ENCODE assay signal across 17 cellular contexts in the genomic region with DNA sequence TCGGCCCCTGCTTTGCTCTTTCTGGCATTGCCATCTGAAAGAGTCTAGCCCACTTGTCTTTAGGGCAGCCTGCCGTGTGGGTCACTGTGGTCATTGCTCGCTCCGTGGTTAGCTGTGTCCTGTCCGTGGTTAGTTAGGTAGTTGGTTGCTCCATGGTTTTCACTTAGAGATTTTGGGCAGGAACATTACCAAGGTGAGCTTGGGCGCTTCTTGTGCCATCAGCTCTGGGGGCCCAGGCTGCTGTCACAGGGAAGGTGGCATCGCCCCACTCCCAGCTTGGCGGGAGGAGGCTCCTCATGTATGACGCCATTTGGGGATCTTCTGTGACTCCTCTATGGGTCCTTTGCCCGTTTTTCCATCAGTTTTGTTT. TPM values are rescaled to one million over a fixed set of nuclear protein-coding genes. Genes with fewer than 3 reads are reported as not detected.
DNase-seq lines count a peak whose midpoint lies in the region; ATAC-seq and TF ChIP-seq lines count a peak whose summit lies in the region.
"Had no signal": no experiment of that assay in that cellular context is flagged by ENCODE, and none has a peak within 500 bp of the region (broad histone marks: within the 10 kb centered on the region; RNA-seq: fewer than 3 reads in every experiment).

No MANE protein-coding gene starts in this region.

- H3K9ac ChIP-seq in rectal smooth muscle tissue (ENCODE audit: low read length): no peak overlapping the region

- H3K4me3 ChIP-seq in Caco-2 (ENCODE audit: low read depth, low read length): no peak overlapping the region
- no peak overlapping the region for H3K4me3 ChIP-seq in right cardiac atrium (ENCODE audit: low read length)
- peak overlapping the region; percentile 25 for H3K4me3 ChIP-seq in rectal smooth muscle tissue (ENCODE audit: low read length)
- H3K4me3 ChIP-seq: GM12878 had no signal

- WGBS in right cardiac atrium: 89% methylated on average over 10 of the region's 10 CpGs

- H3K36me3 ChIP-seq in Caco-2 (ENCODE audit: control insufficient read depth, insufficient read depth, low read length): no peaks in the 10 kb centered on the region
- no peaks in the 10 kb centered on the region for H3K36me3 ChIP-seq in rectal smooth muscle tissue (ENCODE audit: control insufficient read depth, insufficient read depth, low read length)

- peak overlapping the region; percentile 55 for H3K4me3 Mint-ChIP-seq in Caco-2 (ENCODE audit: unreplicated experiment)

- CTCF ChIA-PET in Caco-2 (lab: Charles Lee): interaction anchor here (0.9 kb wide), 1 partner anchor 71 kb away, joined by 3 read pairs; no protein-coding TSS in a partner anchor

- H3K27me3 Mint-ChIP-seq in Caco-2 (ENCODE audit: insufficient read depth, unreplicated experiment): no peaks in the 10 kb centered on the region

- BruUV-seq in Caco-2 (replicated peaks; lab: Mats Ljungman, UMichigan): no TSS peak

- H3K36me3 Mint-ChIP-seq in Caco-2 (ENCODE audit: insufficient read depth, unreplicated experiment): peaks cover 8% of the 10 kb centered on the region

- H3K9me3 ChIP-seq in Caco-2 (no peaks in the 10 kb centered on the region), right cardiac atrium (ENCODE audit: control insufficient read depth, low read length) (no peaks in the 10 kb centered on the region)

- intact Hi-C loops in Caco-2 (cut with micrococcal nuclease; ENCODE audit: unreplicated experiment) (loop anchor here (1.0 to 5.0 kb wide), 3 partner anchors 15 to 253 kb away; no protein-coding TSS in a partner anchor), right cardiac atrium (cut with DNase I) (no loop called here)

- H3K27ac ChIP-seq in right cardiac atrium (ENCODE audit: low read length) (peak overlapping the region; percentile 16), rectal smooth muscle tissue (ENCODE audit: low read depth, low read length) (peak overlapping the region; percentile 43)

- H3K4me1 Mint-ChIP-seq in Caco-2 (ENCODE audit: low read depth, unreplicated experiment): peaks cover 44% of the 10 kb centered on the region

- DNase-seq in Caco-2 (no peak), RPMI7951 (ENCODE audit: low read depth) (peak; percentile 7), right cardiac atrium (peak in 1 of 3 donors; percentile 11), DMS53 treated with DMSO at 0.1 percent for 48 hours (lab: John Stamatoyannopoulos, UW; ENCODE audit: unreplicated experiment) (no peak), retina (no peak)
- DNase-seq in activated T-cell treated with anti-CD3 and anti-CD28 coated beads, Interleukin-2, amount 50 U/mL, for 48 hours: no peak
- DNase-seq: C1 segment of cervical spinal cord; caudate nucleus; hippocampal formation; KBM-7; NCI-H2029; NCI-H69; SHP77; stimulated activated CD4-positive, alpha-beta T cell treated with anti-CD3 and anti-CD28 coated beads, Interleukin-2, amount 100 ng/mL, for 24 hours had no signal

- no peak for ATAC-seq in right cardiac atrium
- ATAC-seq in HG03520 (IDR thresholded peaks at IDR 0.05; ENCODE audit: unreplicated experiment): no peak
- ATAC-seq: GM12878 had no signal

- H3K27me3 ChIP-seq in Caco-2 (replicated peaks; ENCODE audit: control insufficient read depth, insufficient read depth, low read length) (no peaks in the 10 kb centered on the region), right cardiac atrium (ENCODE audit: control insufficient read depth, insufficient read depth) (no peaks in the 10 kb centered on the region), rectal smooth muscle tissue (ENCODE audit: control insufficient read depth, insufficient read depth, low read length) (no peaks in the 10 kb centered on the region)

- no peaks in the 10 kb centered on the region for H3K9me3 Mint-ChIP-seq in Caco-2 (ENCODE audit: unreplicated experiment)

- H3K4me1 ChIP-seq in Caco-2 (peaks cover 46% of the 10 kb centered on the region), right cardiac atrium (ENCODE audit: control insufficient read depth, insufficient read depth, low read length) (peaks cover 32% of the 10 kb centered on the region), rectal smooth muscle tissue (ENCODE audit: control insufficient read depth, insufficient read depth, low read length) (peaks cover 40% of the 10 kb centered on the region)

- POLR2A ChIA-PET in Caco-2 (lab: Charles Lee): no interaction called here

- peak overlapping the region; percentile 58 for H3K27ac Mint-ChIP-seq in Caco-2 (ENCODE audit: unreplicated experiment)

- no peak for TF ChIP-seq CTCF in Caco-2 (IDR thresholded peaks at IDR 0.05; ENCODE audit: insufficient read depth in 1 of 2, low read depth in 1 of 2, low read length in 1 of 2, severe bottlenecking in 1 of 2, unreplicated experiment in 1 of 2)

RNA-seq across cellular contexts. Expression of a gene that starts 53.1 kb away (rescaled TPM):
- 43.9 and 44.5 TPM in 2 replicates for total RNA-seq in Caco-2 (2022)
- 25.5 and 28.1 TPM in 2 replicates for total RNA-seq in RPMI7951 (2014; rRNA removed; shearing (Covaris generic))
- 100 to 1,000 TPM in 2 of 4 donors, 10 to 100 TPM in 2; 92.0 to 116 (median 99.2) TPM for total RNA-seq in right cardiac atrium
- 60.0 TPM for polyA plus RNA-seq in right cardiac atrium
